ENCODE assay signal across 8 cellular contexts in genomic region chr2:85584857-85585780, GRCh38. TPM values are rescaled to one million over a fixed set of nuclear protein-coding genes. Genes with fewer than 3 reads are reported as not detected.
DNase-seq lines count a peak whose midpoint lies in the region; ATAC-seq, FAIRE-seq and TF ChIP-seq lines count a peak whose summit lies in the region.

No MANE protein-coding gene starts in this region.

- TF ChIP-seq CTCF in DND-41 (IDR thresholded peaks at IDR 0.05; ENCODE audit: borderline replicate concordance, extremely low read depth, low read length, poor library complexity, severe bottlenecking) (no peak), GM12878 (IDR thresholded peaks at IDR 0.05 in 2 of 3, conservative IDR thresholded peaks at IDR 0.05 in 1 of 3; ENCODE audit: control insufficient read depth in 2 of 3, extremely low read depth in 1 of 3, insufficient read depth in 1 of 3, low read depth in 3 of 3, low read length in 3 of 3) (no peak)

- POLR2A ChIA-PET in GM12878 (lab: Charles Lee), result interaction anchor here (0.5 to 1.2 kb wide), 3 partner anchors 10 to 1163 kb away, joined by 3 to 5 read pairs (median 4); partner anchors contain the start of gene RNF181

- no peak for TF ChIP-seq POLR2A in GM12878 (IDR thresholded peaks at IDR 0.05; ENCODE audit: low read depth, low read length)

- CTCF ChIA-PET in GM12878 (lab: Yijun Ruan, JAX), result no interaction called here

- DNase-seq in DND-41 (peak; percentile 58), NCI-H226 (peak; percentile 73), GM12878 (ENCODE audit: low read depth, low spot score) (no peak), islet precursor cell (peak; percentile 86), amniotic stem cell (lab: John Stamatoyannopoulos, UW) (no peak), NCI-H2196 (lab: John Stamatoyannopoulos, UW; ENCODE audit: unreplicated experiment) (no peak)
- peak; percentile 21 for DNase-seq in stimulated activated naive CD4-positive, alpha-beta T cell treated with Interleukin-2 at 50 U/mL for 16 hours (lab: John Stamatoyannopoulos, UW)

- 24% methylated on average over 9 of the region's 9 CpGs for WGBS in GM12878 (ENCODE audit: insufficient coverage, insufficient replicate concordance, low lambda C conversion rate, missing lambda C conversion rate)

- H3K9ac ChIP-seq in DND-41 (ENCODE audit: low read depth, low read length) (peak overlapping the region; percentile 75), GM12878 (ENCODE audit: control insufficient read depth, insufficient read depth, low read length) (peak overlapping the region; percentile 56)

- ATAC-seq in DND-41 (ENCODE audit: insufficient read depth, low read depth) (peak; percentile 70), GM21529 (IDR thresholded peaks at IDR 0.05; ENCODE audit: unreplicated experiment) (peak; percentile 59), GM12878 (peak; percentile 49)

- RAD21 ChIA-PET in GM12878 (lab: Charles Lee; ENCODE audit: unreplicated experiment), result no interaction called here

- peak overlapping the region; percentile 65 for H2AFZ ChIP-seq in DND-41 (ENCODE audit: low read depth, low read length)
- H2AFZ ChIP-seq in GM12878 (ENCODE audit: control insufficient read depth, low read depth, low read length), result peak overlapping the region; percentile 11

- H3K4me1 ChIP-seq in DND-41 (ENCODE audit: insufficient read depth, low read length) (peaks cover 29% of the 10 kb centered on the region), GM12878 (ENCODE audit: control insufficient read depth, insufficient read depth, low read length) (peaks cover 21% of the 10 kb centered on the region)

- H4K20me1 ChIP-seq in DND-41 (ENCODE audit: insufficient read depth, low read length), result 0 out of 2 replicates have a peak, but pooled peaks cover 3% of the 10 kb centered on the region
- no peaks in the 10 kb centered on the region for H4K20me1 ChIP-seq in GM12878 (ENCODE audit: control insufficient read depth, insufficient read depth)

- TF ChIP-seq RAD21 in GM12878 (IDR thresholded peaks at IDR 0.05; ENCODE audit: insufficient read depth, low read depth, low read length), result no peak

- H3K9me3 ChIP-seq in DND-41 (ENCODE audit: insufficient read depth, low read length, severe bottlenecking), result no peaks in the 10 kb centered on the region
- H3K9me3 ChIP-seq in GM12878 (replicated peaks; ENCODE audit: control insufficient read depth, insufficient read depth, low read length), result no peaks in the 10 kb centered on the region

- H3K4me3 ChIP-seq in DND-41 (ENCODE audit: low read depth in 1 of 2, low read length in 2 of 2) (peak overlapping the region; percentile 28 to 80; a peak in 3 of 4 replicates), GM12878 (peak overlapping the region; percentile 72)

- intact Hi-C loops in GM12878 (cut with micrococcal nuclease; ENCODE audit: unreplicated experiment), result no loop called here

- H3K27ac ChIP-seq in DND-41 (ENCODE audit: low read length), result peak overlapping the region; percentile 70
- H3K27ac ChIP-seq in GM12878 (ENCODE audit: control insufficient read depth, insufficient read depth), result peak overlapping the region; percentile 64

- in situ Hi-C loops in GM12878 (cut with MboI), result no loop called here

- no TSS peak for BruUV-seq in GM12878 (replicated peaks; lab: Mats Ljungman, UMichigan)

- no peak for TF ChIP-seq EP300 in GM12878 (IDR thresholded peaks at IDR 0.05; ENCODE audit: borderline replicate concordance in 1 of 2, control insufficient read depth in 1 of 2, low read depth in 2 of 2, low read length in 2 of 2)

- SMC1A ChIA-PET in GM12878 (lab: Charles Lee; ENCODE audit: uncharacterized antibody, unreplicated experiment), result no interaction called here

- H3K79me2 ChIP-seq in DND-41 (ENCODE audit: insufficient read depth, low read length), result peaks cover 10% of the 10 kb centered on the region; the same call in 1 of the 2 replicates
- H3K79me2 ChIP-seq in GM12878 (ENCODE audit: control insufficient read depth, insufficient read depth, low read length), result peaks cover 2% of the 10 kb centered on the region

- FAIRE-seq in GM12878 (lab: Jason Lieb, UNC), result peak; percentile 31

- H3K36me3 ChIP-seq in DND-41 (ENCODE audit: insufficient read depth, low read length) (no peaks in the 10 kb centered on the region), GM12878 (ENCODE audit: control insufficient read depth in 2 of 2, insufficient read depth in 2 of 2, low read length in 1 of 2) (peaks cover 0 to 6% of the 10 kb centered on the region in 2 experiments; a peak in 2 of 4 replicates)

- H3K4me2 ChIP-seq in DND-41 (ENCODE audit: insufficient read depth, low read length) (peak overlapping the region; percentile 86), GM12878 (ENCODE audit: control insufficient read depth, insufficient read depth) (peak overlapping the region; percentile 97)

- H3K27me3 ChIP-seq in DND-41 (ENCODE audit: insufficient read depth, low read length, poor library complexity) (peaks cover 3% of the 10 kb centered on the region), GM12878 (replicated peaks in 1 of 2; ENCODE audit: control insufficient read depth in 2 of 2, insufficient read depth in 2 of 2, low read length in 1 of 2) (no peaks in the 10 kb centered on the region)

RNA-seq across cellular contexts. Expression of gene VAMP5, which starts 0.9 kb away (rescaled TPM):
- total RNA-seq in GM12878 (2013; cell fraction: nucleolus; rRNA removed), result not detected in 2 replicates
- total RNA-seq in GM12878 (2014; rRNA removed) (17.7 and 19.3 TPM in 2 replicates), GM12878 (2014; rRNA removed; fragmentation: Illumina TruSeq; extraction: Trizol) (6.7 and 7.4 TPM in 2 replicates), GM12878 (2021) (21.8 and 24.5 TPM in 2 replicates)
- polyA plus RNA-seq in GM12878 (2011; ENCODE audit: low read depth), result 48.6 TPM
- polyA plus RNA-seq in GM12878 (2011; rRNA removed) (1.4 and 3.8 TPM in 2 replicates), GM12878 (2014; fragmentation: Illumina TruSeq; extraction: Trizol) (11.0 and 22.0 TPM in 2 replicates), GM12878 (2014; fragmentation: Nextera tagmentation; extraction: Ambion mirVana) (10 to 100 TPM; 37.1 to 52.7 TPM), GM12878 (2014; rRNA removed) (31.3 and 38.3 TPM in 2 replicates), GM12878 (2016; fragmentation: Nextera tagmentation; extraction: Ambion mirVana) (10 to 100 TPM; 23.8 to 28.0 TPM)
- polyA plus RNA-seq in GM12878 (2011; cell fraction: cytosol; rRNA removed), result 5.0 and 5.5 TPM in 2 replicates
- polyA plus RNA-seq in GM12878 (2011; cell fraction: nucleus; rRNA removed), result 7.6 TPM in 2 replicates
- 49.1 and 56.1 TPM in 2 replicates for polyA plus RNA-seq in GM12878 (2012)
- 1.7 and 1.8 TPM in 2 replicates for polyA minus RNA-seq in GM12878 (2011; rRNA and poly(A)+ RNA removed)
- not detected in 2 replicates for polyA minus RNA-seq in GM12878 (2011; cell fraction: cytosol; rRNA and poly(A)+ RNA removed)
- polyA minus RNA-seq in GM12878 (2011; cell fraction: nucleus; rRNA and poly(A)+ RNA removed), result 0.60 TPM in 1 of 2 replicates, not detected in the other

RNA-seq across cellular contexts. Expression of gene VAMP8, which starts 7.7 kb away (rescaled TPM):
- 10.0 and 11.3 TPM in 2 replicates for total RNA-seq in GM12878 (2013; cell fraction: nucleolus; rRNA removed)
- total RNA-seq in GM12878 (2014; rRNA removed) (148 and 159 TPM in 2 replicates), GM12878 (2014; rRNA removed; fragmentation: Illumina TruSeq; extraction: Trizol) (89.5 and 93.6 TPM in 2 replicates), GM12878 (2021) (135 and 141 TPM in 2 replicates)
- 198 TPM for polyA plus RNA-seq in GM12878 (2011; ENCODE audit: low read depth)
- polyA plus RNA-seq in GM12878 (2011; rRNA removed) (266 and 269 TPM in 2 replicates), GM12878 (2014; fragmentation: Illumina TruSeq; extraction: Trizol) (266 and 296 TPM in 2 replicates), GM12878 (2014; fragmentation: Nextera tagmentation; extraction: Ambion mirVana) (100 to 1,000 TPM; 544 to 744 TPM), GM12878 (2014; rRNA removed) (184 and 193 TPM in 2 replicates), GM12878 (2016; fragmentation: Nextera tagmentation; extraction: Ambion mirVana) (100 to 1,000 TPM; 210 to 223 TPM)
- 215 and 276 TPM in 2 replicates for polyA plus RNA-seq in GM12878 (2011; cell fraction: cytosol; rRNA removed)
- polyA plus RNA-seq in GM12878 (2011; cell fraction: nucleus; rRNA removed), result 114 and 161 TPM in 2 replicates
- 106 and 136 TPM in 2 replicates for polyA plus RNA-seq in GM12878 (2012)
- polyA minus RNA-seq in GM12878 (2011; rRNA and poly(A)+ RNA removed), result 72.3 and 75.0 TPM in 2 replicates
- polyA minus RNA-seq in GM12878 (2011; cell fraction: cytosol; rRNA and poly(A)+ RNA removed), result 9.9 and 19.6 TPM in 2 replicates
- 19.1 and 20.6 TPM in 2 replicates for polyA minus RNA-seq in GM12878 (2011; cell fraction: nucleus; rRNA and poly(A)+ RNA removed)

RNA-seq across cellular contexts. Expression of gene RNF181, which starts 10.4 kb away (rescaled TPM):
- 54.5 and 56.8 TPM in 2 replicates for total RNA-seq in GM12878 (2013; cell fraction: nucleolus; rRNA removed)
- 191 and 198 TPM in 2 replicates for total RNA-seq in GM12878 (2014; rRNA removed)
- total RNA-seq in GM12878 (2014; rRNA removed; fragmentation: Illumina TruSeq; extraction: Trizol), result 141 TPM in 2 replicates
- 89.7 and 101 TPM in 2 replicates for total RNA-seq in GM12878 (2021)
- 339 TPM for polyA plus RNA-seq in GM12878 (2011; ENCODE audit: low read depth)
- polyA plus RNA-seq in GM12878 (2011; rRNA removed), result 264 and 409 TPM in 2 replicates
- 465 and 580 TPM in 2 replicates for polyA plus RNA-seq in GM12878 (2011; cell fraction: cytosol; rRNA removed)
- polyA plus RNA-seq in GM12878 (2011; cell fraction: nucleus; rRNA removed), result 231 and 428 TPM in 2 replicates
- polyA plus RNA-seq in GM12878 (2012), result 222 and 245 TPM in 2 replicates
- 145 and 196 TPM in 2 replicates for polyA plus RNA-seq in GM12878 (2014; fragmentation: Illumina TruSeq; extraction: Trizol)
- 100 to 1,000 TPM; 354 to 368 TPM for polyA plus RNA-seq in GM12878 (2014; fragmentation: Nextera tagmentation; extraction: Ambion mirVana)
- 219 and 235 TPM in 2 replicates for polyA plus RNA-seq in GM12878 (2014; rRNA removed)
- polyA plus RNA-seq in GM12878 (2016; fragmentation: Nextera tagmentation; extraction: Ambion mirVana), result 100 to 1,000 TPM; 207 to 235 TPM
- 149 and 194 TPM in 2 replicates for polyA minus RNA-seq in GM12878 (2011; rRNA and poly(A)+ RNA removed)
- polyA minus RNA-seq in GM12878 (2011; cell fraction: cytosol; rRNA and poly(A)+ RNA removed), result 33.7 and 36.6 TPM in 2 replicates
- polyA minus RNA-seq in GM12878 (2011; cell fraction: nucleus; rRNA and poly(A)+ RNA removed), result 64.7 and 71.0 TPM in 2 replicates

RNA-seq across cellular contexts. Expression of gene TMEM150A, which starts 17.4 kb away (rescaled TPM):
- total RNA-seq in GM12878 (2013; cell fraction: nucleolus; rRNA removed), result 3.0 and 4.0 TPM in 2 replicates
- total RNA-seq in GM12878 (2014; rRNA removed), result 2.7 and 3.3 TPM in 2 replicates
- total RNA-seq in GM12878 (2014; rRNA removed; fragmentation: Illumina TruSeq; extraction: Trizol), result 1.3 and 1.7 TPM in 2 replicates
- 2.5 and 3.8 TPM in 2 replicates for total RNA-seq in GM12878 (2021)
- polyA plus RNA-seq in GM12878 (2011; ENCODE audit: low read depth), result 2.3 TPM
- 0.68 and 1.6 TPM in 2 replicates for polyA plus RNA-seq in GM12878 (2011; rRNA removed)
- 2.1 and 2.2 TPM in 2 replicates for polyA plus RNA-seq in GM12878 (2011; cell fraction: cytosol; rRNA removed)
- polyA plus RNA-seq in GM12878 (2011; cell fraction: nucleus; rRNA removed), result 9.5 and 10.3 TPM in 2 replicates
- 2.6 and 3.0 TPM in 2 replicates for polyA plus RNA-seq in GM12878 (2012)
- 0.68 and 2.5 TPM in 2 replicates for polyA plus RNA-seq in GM12878 (2014; fragmentation: Illumina TruSeq; extraction: Trizol)
- 1 to 10 TPM in 1 of 2 experiments, under 1 TPM in 1; 0.45 to 1.5 TPM for polyA plus RNA-seq in GM12878 (2014; fragmentation: Nextera tagmentation; extraction: Ambion mirVana)
- polyA plus RNA-seq in GM12878 (2014; rRNA removed), result 4.1 and 4.7 TPM in 2 replicates
- 1 to 10 TPM; 3.9 to 4.4 TPM for polyA plus RNA-seq in GM12878 (2016; fragmentation: Nextera tagmentation; extraction: Ambion mirVana)
- 0.80 and 1.1 TPM in 2 replicates for polyA minus RNA-seq in GM12878 (2011; rRNA and poly(A)+ RNA removed)
- 0.62 TPM in 1 of 2 replicates, not detected in the other for polyA minus RNA-seq in GM12878 (2011; cell fraction: cytosol; rRNA and poly(A)+ RNA removed)
- polyA minus RNA-seq in GM12878 (2011; cell fraction: nucleus; rRNA and poly(A)+ RNA removed), result 1.2 and 2.1 TPM in 2 replicates

RNA-seq across cellular contexts. Expression of gene GGCX, which starts 23.8 kb away (rescaled TPM):
- 42.9 and 48.5 TPM in 2 replicates for total RNA-seq in GM12878 (2013; cell fraction: nucleolus; rRNA removed)
- total RNA-seq in GM12878 (2014; rRNA removed) (22.2 and 23.6 TPM in 2 replicates), GM12878 (2014; rRNA removed; fragmentation: Illumina TruSeq; extraction: Trizol) (18.5 and 20.8 TPM in 2 replicates), GM12878 (2021) (22.9 and 24.6 TPM in 2 replicates)
- polyA plus RNA-seq in GM12878 (2011; ENCODE audit: low read depth), result 14.0 TPM
- polyA plus RNA-seq in GM12878 (2011; rRNA removed) (20.5 and 26.1 TPM in 2 replicates), GM12878 (2014; fragmentation: Illumina TruSeq; extraction: Trizol) (18.1 and 22.5 TPM in 2 replicates), GM12878 (2014; fragmentation: Nextera tagmentation; extraction: Ambion mirVana) (10 to 100 TPM; 46.6 to 52.7 TPM), GM12878 (2014; rRNA removed) (27.0 and 37.6 TPM in 2 replicates), GM12878 (2016; fragmentation: Nextera tagmentation; extraction: Ambion mirVana) (10 to 100 TPM; 25.4 to 30.3 TPM)
- 31.8 and 34.8 TPM in 2 replicates for polyA plus RNA-seq in GM12878 (2011; cell fraction: cytosol; rRNA removed)
- polyA plus RNA-seq in GM12878 (2011; cell fraction: nucleus; rRNA removed), result 31.5 and 36.5 TPM in 2 replicates
- 16.8 and 18.2 TPM in 2 replicates for polyA plus RNA-seq in GM12878 (2012)
- 23.8 and 26.3 TPM in 2 replicates for polyA minus RNA-seq in GM12878 (2011; rRNA and poly(A)+ RNA removed)
- 4.2 and 5.5 TPM in 2 replicates for polyA minus RNA-seq in GM12878 (2011; cell fraction: cytosol; rRNA and poly(A)+ RNA removed)
- 30.6 and 37.6 TPM in 2 replicates for polyA minus RNA-seq in GM12878 (2011; cell fraction: nucleus; rRNA and poly(A)+ RNA removed)

Comparison
In these comparisons a context has a peak if more than half of its experiments do, and no peak if none do; other contexts are left out.
1. DNase-seq: peak in DND-41 (single experiment), NCI-H226 (single experiment), islet precursor cell (single experiment) and stimulated activated naive CD4-positive, alpha-beta T cell treated with Interleukin-2 at 50 U/mL for 16 hours (single experiment); none in GM12878 (single experiment), amniotic stem cell (single experiment) and NCI-H2196 (single experiment).
2. Peak in every context shown above with its lines, with median percentiles within 50 percentile points of each other: ATAC-seq.